Comparison of ENCODE assay signal across 14 cellular contexts in genomic region chr14:97306133-97306784, GRCh38.
DNase-seq lines count a peak whose midpoint lies in the region; ATAC-seq, FAIRE-seq and TF ChIP-seq lines count a peak whose summit lies in the region.
"Had no signal": no experiment of that assay in that cellular context is flagged by ENCODE, and none has a peak within 500 bp of the region (broad histone marks: within the 10 kb centered on the region; RNA-seq: fewer than 3 reads in every experiment).

No MANE protein-coding gene starts in this region.

- DNase-seq in GM12891 (ENCODE audit: insufficient read length, low spot score) (no peak), T1000 (lab: John Stamatoyannopoulos, UW) (no peak), NCI-H446 treated with DMSO at 0.1 percent for 48 hours (lab: John Stamatoyannopoulos, UW) (no peak), Right ventricle myocardium superior (no peak), RCC 7860 (ENCODE audit: low spot score) (no peak)
- DNase-seq: GDM1, left colon, NCI-H226 had no signal

- peak; percentile 31 for FAIRE-seq in GM12891 (lab: Jason Lieb, UNC)
- FAIRE-seq in RCC 7860 (lab: Jason Lieb, UNC) = no peak
- FAIRE-seq: endometrium had no signal

- intact Hi-C loops in Right ventricle myocardium superior (cut with DNase I) = no loop called here

- H3K4me3 Mint-ChIP-seq in activated naive CD4-positive, alpha-beta T cell treated with anti-CD3 and anti-CD28 coated beads, Interleukin-2, amount 50 U/mL, for 24 hours = no peak overlapping the region

- no peaks in the 10 kb centered on the region for H3K9me3 Mint-ChIP-seq in activated naive CD4-positive, alpha-beta T cell treated with anti-CD3 and anti-CD28 coated beads, Interleukin-2, amount 50 U/mL, for 24 hours
- H3K9me3 Mint-ChIP-seq: naive thymus-derived CD4-positive, alpha-beta T cell had no signal

- no peak for TF ChIP-seq POLR2A in GM12891 (IDR thresholded peaks at IDR 0.05; ENCODE audit: low read depth, low read length)

- no peaks in the 10 kb centered on the region for H3K27me3 Mint-ChIP-seq in activated naive CD4-positive, alpha-beta T cell treated with anti-CD3 and anti-CD28 coated beads, Interleukin-2, amount 50 U/mL, for 24 hours
- H3K27me3 Mint-ChIP-seq: naive thymus-derived CD4-positive, alpha-beta T cell had no signal

- peaks cover 39% of the 10 kb centered on the region for H3K4me1 Mint-ChIP-seq in activated naive CD4-positive, alpha-beta T cell treated with anti-CD3 and anti-CD28 coated beads, Interleukin-2, amount 50 U/mL, for 24 hours

- H3K36me3 Mint-ChIP-seq in activated naive CD4-positive, alpha-beta T cell treated with anti-CD3 and anti-CD28 coated beads, Interleukin-2, amount 50 U/mL, for 24 hours = no peaks in the 10 kb centered on the region
- H3K36me3 Mint-ChIP-seq: naive thymus-derived CD4-positive, alpha-beta T cell had no signal

- ATAC-seq in GM19035 (IDR thresholded peaks at IDR 0.05; ENCODE audit: unreplicated experiment) (peak; percentile 68), HG03103 (IDR thresholded peaks at IDR 0.05; ENCODE audit: low read depth, unreplicated experiment) (peak; percentile 48), Right ventricle myocardium superior (ENCODE audit: poor library complexity) (no peak)
- ATAC-seq: left colon; naive thymus-derived CD4-positive, alpha-beta T cell; Panc1 had no signal

- H3K27ac Mint-ChIP-seq in activated naive CD4-positive, alpha-beta T cell treated with anti-CD3 and anti-CD28 coated beads, Interleukin-2, amount 50 U/mL, for 24 hours = peak overlapping the region; percentile 96

TF ChIP-seq in GM12891, 5 proteins besides CTCF, POLR2A, EP300 and RAD21:
- TF ChIP-seq PAX5 (IDR thresholded peaks at IDR 0.05; ENCODE audit: insufficient read depth, low read length, severe bottlenecking) (no peak), TAF1 (IDR thresholded peaks at IDR 0.05; ENCODE audit: low read depth, low read length) (no peak), POLR2AphosphoS5 (IDR thresholded peaks at IDR 0.05; ENCODE audit: low read depth, low read length) (no peak), SPI1 (IDR thresholded peaks at IDR 0.05; ENCODE audit: low read depth, low read length) (peak; percentile 6; the same call in 1 of the 2 replicates)
